7 cellular contexts compared by ENCODE assay signal in the genomic region with DNA sequence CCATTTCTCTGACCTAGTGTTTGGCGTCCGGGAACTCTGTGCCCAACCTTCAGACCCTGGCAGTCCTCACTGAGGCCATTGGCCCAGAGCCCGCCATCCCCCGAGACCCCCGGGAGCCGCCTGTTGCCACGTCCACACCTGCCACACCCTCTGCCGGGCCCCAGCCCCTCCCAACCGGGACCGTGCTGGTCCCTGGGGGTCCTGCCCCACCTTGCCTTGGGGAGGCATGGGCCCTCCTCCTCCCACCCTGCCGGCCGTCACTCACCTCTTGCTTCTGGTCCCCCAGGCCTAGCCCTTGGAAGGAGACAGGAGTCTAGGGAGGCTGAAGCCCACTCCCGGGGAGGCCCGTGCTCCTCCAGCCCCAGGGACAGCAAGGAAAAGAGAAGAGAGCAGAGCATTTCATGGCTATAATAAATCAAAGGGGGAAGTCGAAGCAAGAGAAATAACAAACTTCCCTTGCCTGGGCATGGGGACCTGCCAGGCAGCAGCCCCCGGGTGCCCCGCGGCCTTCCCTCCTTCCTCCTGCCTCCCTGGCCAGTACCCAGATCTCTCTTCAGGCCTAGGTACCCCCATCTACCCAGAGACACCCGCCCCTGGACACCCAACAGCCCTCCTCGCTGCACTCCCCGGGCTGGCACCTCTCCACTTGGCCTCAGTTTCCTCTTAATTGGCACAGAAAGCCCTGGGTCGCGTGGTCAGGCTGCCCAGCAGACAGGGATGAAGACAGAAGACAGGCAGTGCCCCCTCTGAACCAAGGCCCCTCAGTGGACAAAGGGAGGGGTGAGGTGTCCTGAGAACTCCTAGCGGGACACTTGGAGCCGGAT. TPM values are rescaled to one million over a fixed set of nuclear protein-coding genes. Genes with fewer than 3 reads are reported as not detected.
DNase-seq lines count a peak whose midpoint lies in the region; ATAC-seq and TF ChIP-seq lines count a peak whose summit lies in the region.
"Had no signal": no experiment of that assay in that cellular context is flagged by ENCODE, and none has a peak within 500 bp of the region (broad histone marks: within the 10 kb centered on the region; RNA-seq: fewer than 3 reads in every experiment).

No MANE protein-coding gene starts in this region.

- H3K9me3 ChIP-seq in BLaER1 (no peaks in the 10 kb centered on the region), Peyer's patch (no peaks in the 10 kb centered on the region), lung (ENCODE audit: control insufficient read depth in 2 of 2, insufficient read depth in 1 of 2, low read length in 1 of 2) (no peaks in the 10 kb centered on the region)

- WGBS in lung, 2 donors = 33 to 67% methylated on average over 25 of the region's 25 CpGs

- no peaks in the 10 kb centered on the region for H3K36me3 ChIP-seq in BLaER1
- no peaks in the 10 kb centered on the region for H3K36me3 ChIP-seq in Peyer's patch
- no peaks in the 10 kb centered on the region for H3K36me3 ChIP-seq in lung (ENCODE audit: control insufficient read depth in 2 of 2, insufficient read depth in 2 of 2, low read length in 2 of 2)

- H3K4me1 ChIP-seq in BLaER1 (peaks cover 95% of the 10 kb centered on the region), Peyer's patch (peaks cover 0 to 33% (median 25%) of the 10 kb centered on the region in 4 donors), lung (ENCODE audit: control insufficient read depth in 2 of 2, insufficient read depth in 2 of 2, low read length in 2 of 2) (peaks cover 0 to 22% of the 10 kb centered on the region in 2 donors)

- ATAC-seq in lung (ENCODE audit: insufficient read depth, low FRiP score) = no peak

- TF ChIP-seq CTCF in Peyer's patch (IDR thresholded peaks at IDR 0.05) (no peak), lung (IDR thresholded peaks at IDR 0.05; ENCODE audit: control extremely low read depth, extremely low read depth) (no peak)

- peak overlapping the region; percentile 94 for H3K9ac ChIP-seq in BLaER1

- no peak for TF ChIP-seq POLR2A in Peyer's patch (IDR thresholded peaks at IDR 0.05)

- H3K27me3 ChIP-seq in BLaER1 = no peaks in the 10 kb centered on the region
- no peaks in the 10 kb centered on the region for H3K27me3 ChIP-seq in Peyer's patch
- H3K27me3 ChIP-seq in lung (ENCODE audit: control insufficient read depth, insufficient read depth) = no peaks in the 10 kb centered on the region

- no peaks in the 10 kb centered on the region for H4K20me1 ChIP-seq in BLaER1

- peak overlapping the region; percentile 100 for H3K27ac ChIP-seq in BLaER1
- peak overlapping the region; percentile 87 to 95 (median 89) for H3K27ac ChIP-seq in Peyer's patch
- H3K27ac ChIP-seq in lung (ENCODE audit: low read depth in 1 of 2, low read length in 1 of 2) = peak overlapping the region; percentile 24 to 98

- DNase-seq in Peyer's patch = no peak
- DNase-seq in lung (ENCODE audit: low spot score) = no peak
- no peak for DNase-seq in activated CD4-positive, CD25-positive, alpha-beta regulatory T cell (lab: John Stamatoyannopoulos, UW)
- DNase-seq in HT-29 (ENCODE audit: low spot score) = no peak
- no peak for DNase-seq in effector CD8-positive, alpha-beta T cell (lab: John Stamatoyannopoulos, UW)
- DNase-seq: NCI-H524 treated with DMSO at 0.1 percent for 48 hours had no signal

- H3K4me3 ChIP-seq in BLaER1 (peak overlapping the region; percentile 59), Peyer's patch (peak overlapping the region in 2 of 4 donors; percentile 28 to 32), lung (no peak overlapping the region)

- peak overlapping the region; percentile 91 for H3K4me2 ChIP-seq in BLaER1

RNA-seq across cellular contexts. Expression of a gene that starts 13.0 kb away (rescaled TPM):
- total RNA-seq in Peyer's patch (10 to 100 TPM; 19.8 to 56.6 (median 39.6) TPM), lung (10 to 100 TPM; 31.8 to 83.8 TPM)
- 10 to 100 TPM; 67.5 to 82.2 TPM for polyA plus RNA-seq in lung
- total RNA-seq in HT-29 (2014; rRNA removed; shearing (Covaris generic)) = 56.0 and 67.0 TPM in 2 replicates

RNA-seq across cellular contexts. Expression of a gene that starts 17.1 kb away (rescaled TPM):
- 10 to 100 TPM in 1 of 4 donors, 1 to 10 TPM in 3; 2.6 to 27.2 (median 7.8) TPM for total RNA-seq in Peyer's patch
- 100 to 1,000 TPM in 1 of 2 donors, 10 to 100 TPM in 1; 27.6 to 188 TPM for total RNA-seq in lung
- polyA plus RNA-seq in lung = 100 to 1,000 TPM; 123 to 344 TPM
- not detected in 2 replicates for total RNA-seq in HT-29 (2014; rRNA removed; shearing (Covaris generic))

RNA-seq across cellular contexts. Expression of a gene that starts 30.8 kb away (rescaled TPM):
- total RNA-seq in Peyer's patch (100 to 1,000 TPM in 1 of 4 donors, 10 to 100 TPM in 3; 47.6 to 121 (median 70.9) TPM), lung (100 to 1,000 TPM in 1 of 2 donors, 10 to 100 TPM in 1; 61.6 to 137 TPM)
- 100 to 1,000 TPM; 145 to 192 TPM for polyA plus RNA-seq in lung
- total RNA-seq in HT-29 (2014; rRNA removed; shearing (Covaris generic)) = 206 and 222 TPM in 2 replicates

RNA-seq across cellular contexts. Expression of a gene that starts 42.9 kb away (rescaled TPM):
- not detected for total RNA-seq in Peyer's patch
- total RNA-seq in lung = 1 to 10 TPM; 1.0 to 1.1 TPM
- 1 to 10 TPM in 1 of 2 donors, under 1 TPM in 1; 0.89 to 3.4 TPM for polyA plus RNA-seq in lung
- 0.05 TPM in 1 of 2 replicates, not detected in the other for total RNA-seq in HT-29 (2014; rRNA removed; shearing (Covaris generic))

RNA-seq across cellular contexts. Expression of a gene that starts 53.5 kb away (rescaled TPM):
- total RNA-seq in Peyer's patch (under 1 TPM in 2 of 4 donors, not detected in 2; 0.54 to 0.76 TPM), lung (1 to 10 TPM in 1 of 2 donors, not detected in 1; 1.5 TPM)
- polyA plus RNA-seq in lung = under 1 TPM; 0.38 to 0.49 TPM
- not detected in 2 replicates for total RNA-seq in HT-29 (2014; rRNA removed; shearing (Covaris generic))
